Comparison of ENCODE assay signal across 8 cellular contexts in the genomic region with DNA sequence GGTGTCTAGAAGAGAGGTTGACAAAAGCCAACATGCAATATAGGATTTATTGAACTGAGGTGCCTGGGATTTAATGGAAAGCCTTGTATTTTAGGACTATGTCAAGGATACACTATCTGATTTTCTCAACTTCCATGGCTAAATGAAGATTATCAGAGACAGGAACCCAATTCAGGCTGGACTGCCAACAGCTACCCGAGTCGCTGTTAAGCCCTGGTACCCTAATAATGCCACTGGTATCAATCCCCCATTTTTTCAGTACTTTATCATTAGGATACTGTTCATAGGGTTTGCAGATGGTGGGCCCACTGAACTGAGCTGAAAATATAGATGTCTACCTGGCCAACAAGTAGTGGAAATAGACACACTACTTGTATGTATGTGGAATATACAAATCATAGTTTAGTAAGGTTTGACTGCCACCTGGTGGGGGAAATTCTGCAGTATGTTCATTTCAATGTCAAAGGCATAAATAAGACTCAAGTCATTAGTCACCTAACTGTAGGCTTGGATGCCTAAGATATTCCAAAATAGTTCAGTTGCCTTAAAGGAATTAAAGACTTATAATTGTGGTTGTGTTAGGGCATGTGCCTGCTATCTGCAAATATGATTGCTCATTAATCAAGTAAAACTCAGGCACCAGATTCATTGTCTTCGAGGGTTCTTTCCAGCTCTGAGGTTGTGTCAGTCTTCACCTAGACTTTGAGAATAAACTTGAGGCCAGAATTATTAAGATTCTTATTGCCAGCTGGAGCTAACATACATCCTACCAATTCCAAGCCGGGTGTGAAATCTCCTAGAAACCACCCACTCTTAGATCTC. TPM values are rescaled to one million over a fixed set of nuclear protein-coding genes. Genes with fewer than 3 reads are reported as not detected.
DNase-seq lines count a peak whose midpoint lies in the region; ATAC-seq and TF ChIP-seq lines count a peak whose summit lies in the region.

No MANE protein-coding gene starts in this region.

- H3K4me1 ChIP-seq in fibroblast of lung (ENCODE audit: control insufficient read depth, extremely low read depth, insufficient read depth, low read length), result no peaks in the 10 kb centered on the region

- DNase-seq in AG04450 (ENCODE audit: low read depth, low spot score) (peak; percentile 2), NCI-H2171 treated with DMSO at 0.1 percent for 48 hours (lab: John Stamatoyannopoulos, UW) (peak; percentile 57), fibroblast of lung (ENCODE audit: low read depth in 2 of 2) (peak; percentile 47 to 79), non-pigmented ciliary epithelial cell (ENCODE audit: low read depth) (peak; percentile 36)
- DNase-seq in activated CD4-positive, alpha-beta memory T cell treated with anti-CD3 and anti-CD28 coated beads for 36 hours, result peak; percentile 59

- H3K9ac ChIP-seq in fibroblast of lung (ENCODE audit: insufficient read depth, low read length), result no peak overlapping the region

- POLR2A ChIA-PET in AG04450 (lab: Yijun Ruan, JAX), result no interaction called here
- POLR2A ChIA-PET in activated CD4-positive, alpha-beta memory T cell treated with anti-CD3 and anti-CD28 coated beads for 36 hours (lab: Charles Lee), result no interaction called here

- H2AFZ ChIP-seq in fibroblast of lung (ENCODE audit: low read length), result no peak overlapping the region

- intact Hi-C loops in activated CD4-positive, alpha-beta memory T cell treated with anti-CD3 and anti-CD28 coated beads for 36 hours (cut with micrococcal nuclease), result no loop called here

- no peaks in the 10 kb centered on the region for H3K79me2 ChIP-seq in fibroblast of lung (ENCODE audit: control insufficient read depth, insufficient read depth, low read length)

- H4K20me1 ChIP-seq in fibroblast of lung (ENCODE audit: control insufficient read depth, extremely low read depth, insufficient read depth, low read length), result no peaks in the 10 kb centered on the region

- ATAC-seq in HG02798 (IDR thresholded peaks at IDR 0.05; ENCODE audit: poor library complexity, unreplicated experiment) (peak; percentile 70), HG03520 (IDR thresholded peaks at IDR 0.05; ENCODE audit: unreplicated experiment) (no peak)

- H3K4me3 Mint-ChIP-seq in activated CD4-positive, alpha-beta memory T cell treated with anti-CD3 and anti-CD28 coated beads for 36 hours, result no peak overlapping the region

- H3K4me2 ChIP-seq in fibroblast of lung (ENCODE audit: extremely low read depth, insufficient read depth, low read length), result no peak overlapping the region

- CTCF ChIA-PET in AG04450 (lab: Charles Lee), result interaction anchor here (0.6 to 1.5 kb wide), 3 partner anchors 16 to 46 kb away, joined by 3 to 4 read pairs (median 3); no protein-coding TSS in a partner anchor
- CTCF ChIA-PET in activated CD4-positive, alpha-beta memory T cell treated with anti-CD3 and anti-CD28 coated beads for 36 hours (lab: Charles Lee), result interaction anchor here (1.0 to 1.7 kb wide), 2 partner anchors 18 to 260 kb away, joined by 3 to 5 read pairs; no protein-coding TSS in a partner anchor

- no peaks in the 10 kb centered on the region for H3K4me1 Mint-ChIP-seq in activated CD4-positive, alpha-beta memory T cell treated with anti-CD3 and anti-CD28 coated beads for 36 hours (ENCODE audit: low read depth)

- H3K36me3 Mint-ChIP-seq in activated CD4-positive, alpha-beta memory T cell treated with anti-CD3 and anti-CD28 coated beads for 36 hours, result no peaks in the 10 kb centered on the region

- TF ChIP-seq CTCF in AG04450 (IDR thresholded peaks at IDR 0.05; ENCODE audit: low read depth, low read length), result peak; percentile 35
- TF ChIP-seq CTCF in GM12873 (IDR thresholded peaks at IDR 0.05; ENCODE audit: insufficient read depth, low read depth, low read length, missing control alignments), result peak; percentile 57
- TF ChIP-seq CTCF in fibroblast of lung (conservative IDR thresholded peaks at IDR 0.05 in 1 of 2, IDR thresholded peaks at IDR 0.05 in 1 of 2; ENCODE audit: low read depth in 1 of 2, low read length in 2 of 2), result peak; percentile 43 to 62

- H3K27me3 ChIP-seq in AG04450 (ENCODE audit: control insufficient read depth, insufficient read depth, low read length), result no peaks in the 10 kb centered on the region
- no peaks in the 10 kb centered on the region for H3K27me3 ChIP-seq in fibroblast of lung (ENCODE audit: control insufficient read depth, insufficient read depth, low read length)

- H3K9me3 ChIP-seq in AG04450 (ENCODE audit: control insufficient read depth, insufficient read depth, low read length) (peaks cover 8% of the 10 kb centered on the region; the same call in 1 of the 2 replicates), fibroblast of lung (ENCODE audit: control insufficient read depth, insufficient read depth, low read depth, low read length) (no peaks in the 10 kb centered on the region)

- H3K27ac ChIP-seq in AG04450 (ENCODE audit: low read depth, low read length) (no peak overlapping the region), fibroblast of lung (ENCODE audit: insufficient read depth, low read length) (no peak overlapping the region)

- H3K27me3 Mint-ChIP-seq in activated CD4-positive, alpha-beta memory T cell treated with anti-CD3 and anti-CD28 coated beads for 36 hours, result no peaks in the 10 kb centered on the region

- H3K4me3 ChIP-seq in AG04450 (ENCODE audit: low read depth, low read length), result no peak overlapping the region
- H3K4me3 ChIP-seq in fibroblast of lung (replicated peaks in 1 of 4; ENCODE audit: control extremely low read depth in 1 of 4, insufficient read depth in 1 of 4, low read depth in 3 of 4, low read length in 4 of 4), result no peak overlapping the region

- no peak overlapping the region for H3K27ac Mint-ChIP-seq in activated CD4-positive, alpha-beta memory T cell treated with anti-CD3 and anti-CD28 coated beads for 36 hours

- H3K9me3 Mint-ChIP-seq in activated CD4-positive, alpha-beta memory T cell treated with anti-CD3 and anti-CD28 coated beads for 36 hours, result no peaks in the 10 kb centered on the region

- H3K36me3 ChIP-seq in fibroblast of lung (ENCODE audit: control insufficient read depth, insufficient read depth, low read length), result no peaks in the 10 kb centered on the region

RNA-seq across cellular contexts. Expression of a gene that starts 34.1 kb away (rescaled TPM):
- polyA plus RNA-seq in AG04450 (2011; rRNA removed), result not detected in 2 replicates
- not detected in 2 replicates for polyA minus RNA-seq in AG04450 (2011; rRNA and poly(A)+ RNA removed)
- not detected for total RNA-seq in activated CD4-positive, alpha-beta memory T cell treated with anti-CD3 and anti-CD28 coated beads for 36 hours
- not detected in 2 replicates for total RNA-seq in fibroblast of lung
- not detected in 2 replicates for polyA plus RNA-seq in fibroblast of lung
- polyA plus RNA-seq in fibroblast of lung (2012), result not detected in 2 replicates
- not detected in 2 replicates for polyA minus RNA-seq in fibroblast of lung (ENCODE audit: low replicate concordance)

Comparison
In these comparisons a context has a peak if more than half of its experiments do, and no peak if none do; other contexts are left out.
1. DNase-seq: peak in every context shown above with its lines; median percentile 63 in fibroblast of lung; 59 in activated CD4-positive, alpha-beta memory T cell treated with anti-CD3 and anti-CD28 coated beads for 36 hours; 57 in NCI-H2171 treated with DMSO at 0.1 percent for 48 hours; 36 in non-pigmented ciliary epithelial cell; 2 in AG04450.